Comparison of ENCODE assay signal across 10 cellular contexts in the genomic region with DNA sequence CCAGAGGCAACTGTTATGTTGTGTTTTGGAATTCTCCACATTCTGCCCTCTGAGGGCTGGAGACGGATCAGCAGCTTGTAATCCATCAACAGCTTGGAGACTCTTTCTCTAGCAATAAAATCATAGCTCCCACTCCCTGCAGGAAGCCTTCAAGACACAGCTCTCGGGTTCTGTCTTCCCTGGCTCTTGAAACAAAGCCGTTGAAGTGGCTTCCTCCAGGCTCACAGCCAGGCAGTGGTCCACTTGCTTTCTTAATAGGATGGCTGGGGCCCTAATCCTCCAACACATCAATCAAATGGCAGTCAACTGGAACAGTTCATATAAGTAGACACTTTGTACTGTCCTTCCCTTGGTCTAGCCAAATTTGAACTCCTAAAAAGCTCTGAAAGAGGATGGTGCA.
A peak's percentile ranks its signal among the peaks of the same experiment; 100 is the strongest.
DNase-seq lines count a peak whose midpoint lies in the region; ATAC-seq, FAIRE-seq and TF ChIP-seq lines count a peak whose summit lies in the region.
"Had no signal": no experiment of that assay in that cellular context is flagged by ENCODE, and none has a peak within 500 bp of the region (broad histone marks: within the 10 kb centered on the region; RNA-seq: fewer than 3 reads in every experiment).

No MANE protein-coding gene starts in this region.

- H3K79me2 ChIP-seq in MM.1S (ENCODE audit: low read length) = no peaks in the 10 kb centered on the region

- no peaks in the 10 kb centered on the region for H3K9me2 ChIP-seq in MM.1S (replicated peaks; ENCODE audit: insufficient read depth, low read length)

- no peak overlapping the region for H3K9ac ChIP-seq in MM.1S (ENCODE audit: low read length)

- H3K4me3 ChIP-seq in CD8-positive, alpha-beta T cell (ENCODE audit: low read depth, low read length) = peak overlapping the region; percentile 36
- H3K4me3 ChIP-seq in MM.1S (ENCODE audit: low read length) (peak overlapping the region; percentile 18; the same call in 1 of the 2 replicates), fibroblast of villous mesenchyme (ENCODE audit: low read depth, low read length) (no peak overlapping the region)
- H3K4me3 ChIP-seq: stomach had no signal

- DNase-seq in CD8-positive, alpha-beta T cell = no peak
- DNase-seq in MM.1S (no peak), fibroblast of villous mesenchyme (ENCODE audit: low read depth) (peak; percentile 8), frontal cortex (ENCODE audit: low spot score in 2 of 2) (no peak), T1000 (lab: John Stamatoyannopoulos, UW) (no peak)
- DNase-seq: NCI-H2081 treated with DMSO at 0.1 percent for 48 hours, stomach had no signal

- FAIRE-seq in frontal cortex (lab: Jason Lieb, UNC) = no peak

- H3K4me1 Mint-ChIP-seq in CD8-positive, alpha-beta T cell (ENCODE audit: low read depth) = peaks cover 33% of the 10 kb centered on the region

- H3K27ac Mint-ChIP-seq in CD8-positive, alpha-beta T cell = peak overlapping the region; percentile 91

- intact Hi-C loops in CD8-positive, alpha-beta T cell (cut with DNase I, micrococcal nuclease) = loop anchor here in 1 of 2 experiments (5.0 kb wide), 1 partner anchor 40 kb away; no protein-coding TSS in a partner anchor

- H3K27ac ChIP-seq in CD8-positive, alpha-beta T cell (ENCODE audit: low read depth, low read length) = peak overlapping the region; percentile 12
- no peak overlapping the region for H3K27ac ChIP-seq in MM.1S (ENCODE audit: low read length)
- H3K27ac ChIP-seq: stomach had no signal

- peak overlapping the region; percentile 78 for H3K4me3 Mint-ChIP-seq in CD8-positive, alpha-beta T cell

- no peaks in the 10 kb centered on the region for H3F3A ChIP-seq in MM.1S (ENCODE audit: insufficient read depth, low read length)

- H3K36me3 Mint-ChIP-seq in CD8-positive, alpha-beta T cell = no peaks in the 10 kb centered on the region

- POLR2A ChIA-PET in CD8-positive, alpha-beta T cell (lab: Charles Lee) = interaction anchor here (0.7 to 1.8 kb wide), 9 partner anchors 12 to 1480 kb away, joined by 3 to 12 read pairs (median 4); a partner anchor contains a TSS

- H3K9me3 Mint-ChIP-seq in CD8-positive, alpha-beta T cell = no peaks in the 10 kb centered on the region

- ATAC-seq in CD8-positive, alpha-beta T cell = no peak
- peak; percentile 22 for ATAC-seq in GM19351 (IDR thresholded peaks at IDR 0.05; ENCODE audit: unreplicated experiment)
- no peak for ATAC-seq in activated CD4-positive, CD25-positive, alpha-beta regulatory T cell treated with anti-CD3 and anti-CD28 coated beads, Interleukin-2, amount 50 U/mL, for 24 hours
- ATAC-seq in GM21381 (IDR thresholded peaks at IDR 0.05; ENCODE audit: unreplicated experiment) = no peak

- H3K36me3 ChIP-seq in CD8-positive, alpha-beta T cell (ENCODE audit: insufficient read depth, low read length) = no peaks in the 10 kb centered on the region
- H3K36me3 ChIP-seq in MM.1S (replicated peaks; ENCODE audit: insufficient read depth, low read length) = no peaks in the 10 kb centered on the region
- H3K36me3 ChIP-seq: stomach had no signal

- H2AFZ ChIP-seq in MM.1S (ENCODE audit: low read length) = peak overlapping the region; percentile 24; the same call in 1 of the 2 replicates

- H4K20me1 ChIP-seq in MM.1S (ENCODE audit: insufficient read depth, low read length) = no peaks in the 10 kb centered on the region

- CTCF ChIA-PET in CD8-positive, alpha-beta T cell (lab: Charles Lee) = interaction anchor here (0.9 to 1.8 kb wide), 6 partner anchors 9 to 83 kb away, joined by 3 to 9 read pairs (median 5); no protein-coding TSS in a partner anchor

- no peak for TF ChIP-seq CTCF in CD8-positive, alpha-beta T cell (IDR thresholded peaks at IDR 0.05)
- TF ChIP-seq CTCF in MM.1S (IDR thresholded peaks at IDR 0.05; ENCODE audit: low read length) (no peak), fibroblast of villous mesenchyme (IDR thresholded peaks at IDR 0.05; ENCODE audit: insufficient read depth, low read depth, low read length) (no peak)

- H3K27me3 ChIP-seq in CD8-positive, alpha-beta T cell (ENCODE audit: insufficient read depth, low read length) = no peaks in the 10 kb centered on the region
- H3K27me3 ChIP-seq in MM.1S (replicated peaks; ENCODE audit: insufficient read depth, low read length) = no peaks in the 10 kb centered on the region

- peak overlapping the region; percentile 57 for H3K4me2 ChIP-seq in MM.1S (ENCODE audit: low read depth, low read length)

- no peaks in the 10 kb centered on the region for H3K27me3 Mint-ChIP-seq in CD8-positive, alpha-beta T cell (ENCODE audit: low read depth)

- peaks cover 18% of the 10 kb centered on the region for H3K4me1 ChIP-seq in CD8-positive, alpha-beta T cell (ENCODE audit: insufficient read depth, low read length)
- H3K4me1 ChIP-seq in MM.1S (ENCODE audit: low read length) = 0 out of 2 replicates have a peak, but pooled peaks cover 5% of the 10 kb centered on the region

- no peaks in the 10 kb centered on the region for H3K9me3 ChIP-seq in CD8-positive, alpha-beta T cell (ENCODE audit: low read length)
- no peaks in the 10 kb centered on the region for H3K9me3 ChIP-seq in MM.1S (replicated peaks; ENCODE audit: insufficient read depth, low read length)
- H3K9me3 ChIP-seq: stomach had no signal
